37 cellular contexts compared by ENCODE assay signal in the genomic region with DNA sequence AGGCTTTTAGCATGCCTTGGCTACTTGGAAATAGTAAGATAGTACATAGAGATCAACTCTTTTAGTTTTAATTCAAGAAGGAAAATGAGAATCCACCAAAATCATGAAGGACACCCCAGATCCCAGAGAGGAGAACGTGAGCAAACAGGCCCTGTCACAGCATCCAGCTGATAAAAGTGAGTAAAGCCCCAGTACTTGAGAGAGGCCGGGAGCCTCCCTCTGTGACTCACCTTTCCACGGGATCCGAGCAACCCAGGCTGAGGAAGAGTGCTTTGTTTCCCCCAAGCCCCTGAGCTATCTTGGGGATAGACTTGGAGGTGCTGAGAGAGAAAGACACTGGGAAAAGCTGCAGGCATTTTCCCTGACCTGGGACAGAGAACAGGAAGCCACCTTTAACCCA.
"Had no signal": no experiment of that assay in that cellular context is flagged by ENCODE, and none has a peak within 500 bp of the region (broad histone marks: within the 10 kb centered on the region; RNA-seq: fewer than 3 reads in every experiment).

No MANE protein-coding gene starts in this region.

- H3K4me3 ChIP-seq: ascending aorta, Peyer's patch, SJSA1 had no signal

- H3K4me2 ChIP-seq: SK-N-SH had no signal

- H3K4me3 Mint-ChIP-seq: activated B cell treated with CpG ODN at 0.5 μM for 24 hours; activated CD8-positive, alpha-beta T cell treated with anti-CD3 and anti-CD28 coated beads for 36 hours; activated naive CD8-positive, alpha-beta T cell treated with anti-CD3 and anti-CD28 coated beads for 36 hours; activated T-cell treated with anti-CD3 and anti-CD28 coated beads, Interleukin-2, amount 50 U/mL, for 72 hours; activated T-helper 17 cell treated with anti-CD3 and anti-CD28 coated beads, Interleukin-2, amount 50 U/mL, for 72 hours; T-helper 1 cell treated with Interleukin-12 subunit alpha and Interleukin-12 subunit beta and Interleukin-4 antibody, amounts not matched to agents 30 μg/mL and 1 μg/mL, for 36 hours; T-helper 2 cell treated with Interferon-gamma antibody and Interleukin-4, amounts not matched to agents 5 μg/mL and 100 μg/mL, for 36 hours had no signal

- H3K27me3 ChIP-seq: ascending aorta, Peyer's patch, SJSA1 had no signal

- DNase-seq: activated B cell treated with CpG ODN at 0.5 μM for 24 hours; activated CD4-positive, alpha-beta T cell treated with anti-CD3 and anti-CD28 coated beads for 4 hours; activated CD4-positive, CD25-positive, alpha-beta regulatory T cell treated with anti-CD3 and anti-CD28 coated beads, Interleukin-2, amount 50 U/mL, for 72 hours; activated CD8-positive, alpha-beta T cell treated with anti-CD3 and anti-CD28 coated beads for 36 hours; activated effector memory CD4-positive, alpha-beta T cell treated with anti-CD3 and anti-CD28 coated beads, Interleukin-2, amount 50 U/mL, for 16 hours; activated naive CD4-positive, alpha-beta T cell; activated naive CD4-positive, alpha-beta T cell treated with anti-CD3 and anti-CD28 coated beads, Interleukin-2, amount 50 U/mL, for 16 hours; activated naive CD8-positive, alpha-beta T cell treated with anti-CD3 and anti-CD28 coated beads for 36 hours; activated T-cell treated with anti-CD3 and anti-CD28 coated beads, Interleukin-2, amount 50 U/mL, for 1 hour; activated T-cell treated with anti-CD3 and anti-CD28 coated beads, Interleukin-2, amount 50 U/mL, for 72 hours; amygdala; caudate nucleus; cerebellar nuclear complex; Kasumi-1; KG1; MM.1S; NCI-H1092 treated with DMSO at 0.1 percent for 48 hours; NCI-H1417; NCI-H146; NCI-H187; NCI-H2029 treated with DMSO at 0.1 percent for 48 hours; NCI-H2107; NCI-H2171; NCI-H510A; NCI-H526; NCI-H748 treated with DMSO at 0.1 percent for 48 hours; NK-92 treated with Interleukin-12 subunit alpha and Interleukin-12 subunit beta, amount 100 ng/mL, for 24 hours; PC-3; Peyer's patch; Right ventricle myocardium superior; SK-N-SH had no signal

- H3K27me3 Mint-ChIP-seq: activated B cell treated with CpG ODN at 0.5 μM for 24 hours had no signal

- H3K9ac ChIP-seq: SK-N-SH had no signal

- H3K9me3 ChIP-seq: Peyer's patch, SJSA1, SK-N-SH had no signal

- H3K27ac Mint-ChIP-seq: activated B cell treated with CpG ODN at 0.5 μM for 24 hours; activated CD8-positive, alpha-beta T cell treated with anti-CD3 and anti-CD28 coated beads for 36 hours; activated naive CD8-positive, alpha-beta T cell treated with anti-CD3 and anti-CD28 coated beads for 36 hours; activated T-cell treated with anti-CD3 and anti-CD28 coated beads, Interleukin-2, amount 50 U/mL, for 72 hours; activated T-helper 17 cell treated with anti-CD3 and anti-CD28 coated beads, Interleukin-2, amount 50 U/mL, for 72 hours; T-helper 1 cell treated with Interleukin-12 subunit alpha and Interleukin-12 subunit beta and Interleukin-4 antibody, amounts not matched to agents 30 μg/mL and 1 μg/mL, for 36 hours; T-helper 2 cell treated with Interferon-gamma antibody and Interleukin-4, amounts not matched to agents 5 μg/mL and 100 μg/mL, for 36 hours had no signal

- H3K27ac ChIP-seq: ascending aorta, Peyer's patch, SJSA1, VCaP had no signal

- H3K4me1 Mint-ChIP-seq: activated B cell treated with CpG ODN at 0.5 μM for 24 hours; activated naive CD8-positive, alpha-beta T cell treated with anti-CD3 and anti-CD28 coated beads for 36 hours; activated T-helper 17 cell treated with anti-CD3 and anti-CD28 coated beads, Interleukin-2, amount 50 U/mL, for 72 hours had no signal

- H3K4me1 ChIP-seq: ascending aorta, Peyer's patch, SJSA1 had no signal

- H3K36me3 ChIP-seq: ascending aorta, Peyer's patch, SJSA1 had no signal
